21 cellular contexts compared by ENCODE assay signal in genomic region chr4:44086753-44087152, GRCh38.
DNase-seq lines count a peak whose midpoint lies in the region; ATAC-seq, FAIRE-seq and TF ChIP-seq lines count a peak whose summit lies in the region.
"Had no signal": no experiment of that assay in that cellular context is flagged by ENCODE, and none has a peak within 500 bp of the region (broad histone marks: within the 10 kb centered on the region; RNA-seq: fewer than 3 reads in every experiment).

No MANE protein-coding gene starts in this region.

- H3K4me1 Mint-ChIP-seq in activated CD4-positive, alpha-beta memory T cell treated with anti-CD3 and anti-CD28 coated beads, Interleukin-2, amount 10 ng/mL, durations not matched to agents 7 days and 5 days = no peaks in the 10 kb centered on the region
- H3K4me1 Mint-ChIP-seq: CD4-positive, alpha-beta memory T cell had no signal

- CTCF ChIA-PET in GM10248 (lab: Yijun Ruan, JAX) = no interaction called here
- CTCF ChIA-PET in activated CD4-positive, alpha-beta memory T cell treated with anti-CD3 and anti-CD28 coated beads, Interleukin-2, amount 10 ng/mL, durations not matched to agents 7 days and 5 days (lab: Charles Lee) = no interaction called here

- DNase-seq in NCI-H226 = peak; percentile 8
- peak; percentile 39 for DNase-seq in bronchial epithelial cell (ENCODE audit: low read depth)
- peak; percentile 10 for DNase-seq in fibroblast of mammary gland (ENCODE audit: low read depth)
- DNase-seq in foreskin keratinocyte = peak; percentile 18 to 42
- no peak for DNase-seq in activated CD8-positive, alpha-beta memory T cell treated with anti-CD3 and anti-CD28 coated beads, Interleukin-2, amount 50 U/mL, for 48 hours
- no peak for DNase-seq in GM10248 (ENCODE audit: extremely low spot score)
- no peak for DNase-seq in left colon
- DNase-seq in activated CD4-positive, alpha-beta memory T cell treated with anti-CD3 and anti-CD28 coated beads, Interleukin-2, amount 10 ng/mL, durations not matched to agents 7 days and 5 days = no peak
- DNase-seq: C1 segment of cervical spinal cord; Calu3; CD4-positive, alpha-beta memory T cell; COR-L47; DMS53; DMS79 treated with DMSO at 0.1 percent for 48 hours; GF-D8; GM23248; H7; HCEC 1CT had no signal

- H3K4me3 Mint-ChIP-seq in activated CD4-positive, alpha-beta memory T cell treated with anti-CD3 and anti-CD28 coated beads, Interleukin-2, amount 10 ng/mL, durations not matched to agents 7 days and 5 days = no peak overlapping the region
- H3K4me3 Mint-ChIP-seq: CD4-positive, alpha-beta memory T cell had no signal

- peak; percentile 63 for ATAC-seq in foreskin keratinocyte
- no peak for ATAC-seq in left colon

- H3K27me3 ChIP-seq in bronchial epithelial cell (ENCODE audit: control insufficient read depth, insufficient read depth, low read length) (no peaks in the 10 kb centered on the region), foreskin keratinocyte (no peaks in the 10 kb centered on the region)

- H3K4me3 ChIP-seq in bronchial epithelial cell (ENCODE audit: low read depth, low read length) = no peak overlapping the region
- no peak overlapping the region for H3K4me3 ChIP-seq in fibroblast of mammary gland (ENCODE audit: control insufficient read depth, low read depth, low read length)
- H3K4me3 ChIP-seq: GM23248 had no signal

- POLR2A ChIA-PET in GM10248 (lab: Yijun Ruan, JAX) = no interaction called here
- POLR2A ChIA-PET in activated CD4-positive, alpha-beta memory T cell treated with anti-CD3 and anti-CD28 coated beads, Interleukin-2, amount 10 ng/mL, durations not matched to agents 7 days and 5 days (lab: Charles Lee) = no interaction called here

- FAIRE-seq in bronchial epithelial cell (lab: Jason Lieb, UNC) = no peak
- FAIRE-seq: GM12892, GM19239, H1 had no signal

- H3K27ac ChIP-seq in foreskin keratinocyte = no peak overlapping the region
- H3K27ac ChIP-seq: GM23248 had no signal

- no peaks in the 10 kb centered on the region for H3K36me3 ChIP-seq in bronchial epithelial cell (ENCODE audit: control insufficient read depth, insufficient read depth, low read length)

- H3K27me3 Mint-ChIP-seq in activated CD4-positive, alpha-beta memory T cell treated with anti-CD3 and anti-CD28 coated beads, Interleukin-2, amount 10 ng/mL, durations not matched to agents 7 days and 5 days = no peaks in the 10 kb centered on the region
- H3K27me3 Mint-ChIP-seq: CD4-positive, alpha-beta memory T cell had no signal

- peaks cover 6% of the 10 kb centered on the region for H3K9me3 Mint-ChIP-seq in activated CD4-positive, alpha-beta memory T cell treated with anti-CD3 and anti-CD28 coated beads, Interleukin-2, amount 10 ng/mL, durations not matched to agents 7 days and 5 days

- peaks cover 4% of the 10 kb centered on the region for H3K4me1 ChIP-seq in foreskin keratinocyte

- intact Hi-C loops in left colon (cut with DNase I, micrococcal nuclease) = no loop called here

- H3K36me3 Mint-ChIP-seq in activated CD4-positive, alpha-beta memory T cell treated with anti-CD3 and anti-CD28 coated beads, Interleukin-2, amount 10 ng/mL, durations not matched to agents 7 days and 5 days (ENCODE audit: low read depth) = no peaks in the 10 kb centered on the region
- H3K36me3 Mint-ChIP-seq: CD4-positive, alpha-beta memory T cell had no signal

- TF ChIP-seq CTCF in bronchial epithelial cell (IDR thresholded peaks at IDR 0.05; ENCODE audit: insufficient read depth, low read length, severe bottlenecking) (no peak), fibroblast of mammary gland (conservative IDR thresholded peaks at IDR 0.05; ENCODE audit: control insufficient read depth, insufficient read depth, low read depth, low read length) (no peak), foreskin keratinocyte (conservative IDR thresholded peaks at IDR 0.05) (no peak), GM10248 (IDR thresholded peaks at IDR 0.05; ENCODE audit: control extremely low read depth, extremely low read depth, low read depth, missing control alignments) (no peak)

- H3K27ac Mint-ChIP-seq in activated CD4-positive, alpha-beta memory T cell treated with anti-CD3 and anti-CD28 coated beads, Interleukin-2, amount 10 ng/mL, durations not matched to agents 7 days and 5 days = no peak overlapping the region
- H3K27ac Mint-ChIP-seq: CD4-positive, alpha-beta memory T cell had no signal

Comparison
In these comparisons a context has a peak if more than half of its experiments do, and no peak if none do; other contexts are left out.
1. DNase-seq: peak in NCI-H226 (single experiment), bronchial epithelial cell (single experiment), fibroblast of mammary gland (single experiment) and foreskin keratinocyte (2 of 2); none in activated CD8-positive, alpha-beta memory T cell treated with anti-CD3 and anti-CD28 coated beads, Interleukin-2, amount 50 U/mL, for 48 hours (single experiment), GM10248 (single experiment), left colon (0 of 2) and activated CD4-positive, alpha-beta memory T cell treated with anti-CD3 and anti-CD28 coated beads, Interleukin-2, amount 10 ng/mL, durations not matched to agents 7 days and 5 days (single experiment).